Comparison of ENCODE assay signal across 8 cellular contexts in genomic region chr20:21301940-21302644, GRCh38. TPM values are rescaled to one million over a fixed set of nuclear protein-coding genes. Genes with fewer than 3 reads are reported as not detected.
DNase-seq lines count a peak whose midpoint lies in the region; ATAC-seq, FAIRE-seq and TF ChIP-seq lines count a peak whose summit lies in the region.

No MANE protein-coding gene starts in this region.

- WGBS in small intestine, 3 donors = 55 to 58% (median 58%) methylated on average over 9 of the region's 9 CpGs

- in situ Hi-C loops in HAP-1 (cut with MboI; ENCODE audit: low sequenced_read_pairs) = no loop called here

- TF ChIP-seq CTCF in VCaP (conservative IDR thresholded peaks at IDR 0.05) = no peak
- no peak for TF ChIP-seq CTCF in foreskin fibroblast (IDR thresholded peaks at IDR 0.05; ENCODE audit: low read depth, low read length)

- H3K27ac ChIP-seq in VCaP (peak overlapping the region; percentile 98), skin epidermis (peak overlapping the region in 17 of 21 experiments; percentile 92 to 100 (median 98)), small intestine (ENCODE audit: low read depth in 1 of 2, low read length in 1 of 2) (no peak overlapping the region)

- no peak for FAIRE-seq in small intestine (lab: Jason Lieb, UNC)

- ATAC-seq in GM19324 (IDR thresholded peaks at IDR 0.05; ENCODE audit: low FRiP score, unreplicated experiment) = no peak

- H3K4me3 ChIP-seq in HAP-1 (peak overlapping the region; percentile 76), foreskin fibroblast (ENCODE audit: low read depth in 1 of 2, low read length in 2 of 2) (peak overlapping the region; percentile 72 to 78), skin epidermis (peak overlapping the region; percentile 71 to 95 (median 89)), small intestine (ENCODE audit: low read depth in 1 of 2, low read length in 2 of 2) (peak overlapping the region in 1 of 2 donors; percentile 100)

- DNase-seq in HAP-1 (ENCODE audit: low spot score in 2 of 2) = peak in 1 of 2 experiments; percentile 20
- no peak for DNase-seq in foreskin fibroblast
- no peak for DNase-seq in NCI-H1417 treated with DMSO at 0.1 percent for 48 hours (lab: John Stamatoyannopoulos, UW)
- DNase-seq in small intestine = no peak
- DNase-seq in NCI-H2227 (lab: John Stamatoyannopoulos, UW; ENCODE audit: unreplicated experiment) = no peak

- no peaks in the 10 kb centered on the region for H3K9me3 ChIP-seq in HAP-1
- no peaks in the 10 kb centered on the region for H3K9me3 ChIP-seq in small intestine (ENCODE audit: control insufficient read depth, low read depth)

- H3K4me1 ChIP-seq in HAP-1 (peaks cover 13% of the 10 kb centered on the region), small intestine (ENCODE audit: control insufficient read depth in 2 of 2, insufficient read depth in 1 of 2, low read depth in 1 of 2, low read length in 1 of 2) (peaks cover 0 to 2% of the 10 kb centered on the region in 2 donors)

- H3K27me3 ChIP-seq in HAP-1 (ENCODE audit: low read depth) (no peaks in the 10 kb centered on the region), small intestine (ENCODE audit: control insufficient read depth in 2 of 2, insufficient read depth in 2 of 2, low read length in 2 of 2) (no peaks in the 10 kb centered on the region)

- H3K36me3 ChIP-seq in HAP-1 (replicated peaks) (peaks cover 4% of the 10 kb centered on the region), small intestine (ENCODE audit: control insufficient read depth in 2 of 2, insufficient read depth in 2 of 2, low read length in 2 of 2) (no peaks in the 10 kb centered on the region)

RNA-seq across cellular contexts. Expression of gene XRN2, which starts 1.0 kb away (rescaled TPM):
- 10 to 100 TPM; 21.9 to 30.4 (median 22.1) TPM for polyA plus RNA-seq in small intestine

Comparison
In these comparisons a context has a peak if more than half of its experiments do, and no peak if none do; other contexts are left out.
1. H3K27ac ChIP-seq: peak in VCaP (single experiment) and skin epidermis (17 of 21); none in small intestine (0 of 2).